ENCODE assay signal across 15 cellular contexts in the genomic region with DNA sequence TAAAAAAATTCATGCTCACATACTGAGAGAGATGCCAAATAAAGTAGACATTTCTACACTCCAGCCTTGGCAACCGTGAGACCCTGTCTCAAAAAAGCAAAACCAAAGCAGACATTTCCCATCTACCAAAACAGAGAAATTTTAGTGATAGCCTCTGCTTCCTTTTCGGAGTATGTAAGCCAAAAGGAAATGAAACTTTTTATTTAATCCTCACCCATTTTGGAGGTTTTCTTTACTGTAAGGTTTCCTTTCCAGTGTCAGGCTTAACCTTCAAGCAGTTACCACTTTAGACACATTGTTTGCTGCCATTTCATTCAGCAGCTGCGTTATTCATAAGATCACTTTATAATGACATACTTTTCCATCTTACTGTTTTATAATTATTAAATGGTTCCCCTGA. TPM values are rescaled to one million over a fixed set of nuclear protein-coding genes. Genes with fewer than 3 reads are reported as not detected.
DNase-seq lines count a peak whose midpoint lies in the region; TF ChIP-seq lines count a peak whose summit lies in the region.
"Had no signal": no experiment of that assay in that cellular context is flagged by ENCODE, and none has a peak within 500 bp of the region (broad histone marks: within the 10 kb centered on the region; RNA-seq: fewer than 3 reads in every experiment).

No MANE protein-coding gene starts in this region.

- DNase-seq in NOMO-1 (lab: John Stamatoyannopoulos, UW; ENCODE audit: unreplicated experiment in 2 of 2) (peak; percentile 52 to 67), NOMO-1 treated with dmso at 0.1 percent for 144 hours (lab: John Stamatoyannopoulos, UW; ENCODE audit: unreplicated experiment) (no peak), HL-60 (ENCODE audit: low read depth in 1 of 2, low spot score in 1 of 2) (no peak), chondrocyte (ENCODE audit: low spot score) (no peak), DMS79 treated with DMSO at 0.1 percent for 48 hours (lab: John Stamatoyannopoulos, UW) (no peak), ecto neural progenitor cell (ENCODE audit: low spot score) (no peak), NCI-H748 treated with DMSO at 0.1 percent for 48 hours (lab: John Stamatoyannopoulos, UW) (no peak)
- DNase-seq: 8988T; central memory CD4-positive, alpha-beta T cell; NCI-H2081; SK-N-SH had no signal

- H3K4me3 Mint-ChIP-seq in chondrocyte (ENCODE audit: unreplicated experiment) (no peak overlapping the region), nephron (no peak overlapping the region)
- H3K4me3 Mint-ChIP-seq: activated T-helper 1 cell treated with anti-CD3 and anti-CD28 coated beads, Interleukin-12 subunit alpha, Interleukin-12 subunit beta, Interleukin-2, Interleukin-4 antibody, amounts not matched to agents 30 ng/mL and 10 ng/mL and 1 ng/mL, durations not matched to agents 14 hours and 24 hours and 36 hours; type B pancreatic cell had no signal

- H3K27me3 Mint-ChIP-seq in chondrocyte (ENCODE audit: low read depth) = no peaks in the 10 kb centered on the region
- H3K27me3 Mint-ChIP-seq in nephron (ENCODE audit: low read depth) = no peaks in the 10 kb centered on the region
- H3K27me3 Mint-ChIP-seq: type B pancreatic cell had no signal

- H3K27me3 ChIP-seq in HL-60 (ENCODE audit: insufficient read depth, poor library complexity, severe bottlenecking) = no peaks in the 10 kb centered on the region

- H3K27ac Mint-ChIP-seq in chondrocyte (ENCODE audit: unreplicated experiment) (peak overlapping the region; percentile 49), nephron (peak overlapping the region; percentile 88 to 95 (median 92))
- H3K27ac Mint-ChIP-seq: activated T-helper 1 cell treated with anti-CD3 and anti-CD28 coated beads, Interleukin-12 subunit alpha, Interleukin-12 subunit beta, Interleukin-2, Interleukin-4 antibody, amounts not matched to agents 30 ng/mL and 10 ng/mL and 1 ng/mL, durations not matched to agents 14 hours and 24 hours and 36 hours had no signal

- H3K27ac ChIP-seq in HL-60 (replicated peaks) = peak overlapping the region; percentile 25

- no peak overlapping the region for H3K4me3 ChIP-seq in HL-60 (replicated peaks; ENCODE audit: insufficient read depth, low read length)
- H3K4me3 ChIP-seq: skin epidermis had no signal

- H3K4me1 Mint-ChIP-seq in chondrocyte (ENCODE audit: low read depth) (peaks cover 70% of the 10 kb centered on the region), nephron (peaks cover 75% of the 10 kb centered on the region)

- H3K9me3 Mint-ChIP-seq in chondrocyte (ENCODE audit: low read depth) = no peaks in the 10 kb centered on the region
- H3K9me3 Mint-ChIP-seq in nephron = no peaks in the 10 kb centered on the region
- H3K9me3 Mint-ChIP-seq: activated T-helper 1 cell treated with anti-CD3 and anti-CD28 coated beads, Interleukin-12 subunit alpha, Interleukin-12 subunit beta, Interleukin-2, Interleukin-4 antibody, amounts not matched to agents 30 ng/mL and 10 ng/mL and 1 ng/mL, durations not matched to agents 14 hours and 24 hours and 36 hours; type B pancreatic cell had no signal

- TF ChIP-seq CTCF in HL-60 (IDR thresholded peaks at IDR 0.05; ENCODE audit: insufficient read depth, low read length) = no peak
- TF ChIP-seq CTCF in chondrocyte (IDR thresholded peaks at IDR 0.05) = no peak
- TF ChIP-seq CTCF in nephron (IDR thresholded peaks at IDR 0.05; ENCODE audit: unreplicated experiment in 3 of 3) = no peak

- H3K36me3 Mint-ChIP-seq in chondrocyte (ENCODE audit: low read depth) = peaks cover 2% of the 10 kb centered on the region
- H3K36me3 Mint-ChIP-seq in nephron (ENCODE audit: low read depth) = peaks cover 27% of the 10 kb centered on the region

RNA-seq across cellular contexts. Expression of a gene that starts 15.9 kb away (rescaled TPM):
- 240 to 269 TPM (median 256 TPM) in 3 replicates for total RNA-seq in chondrocyte

Comparison
In these comparisons a context has a peak if more than half of its experiments do, and no peak if none do; other contexts are left out.
1. DNase-seq: peak in NOMO-1 (2 of 2); none in NOMO-1 treated with dmso at 0.1 percent for 144 hours (single experiment), HL-60 (0 of 2), chondrocyte (single experiment), DMS79 treated with DMSO at 0.1 percent for 48 hours (single experiment), ecto neural progenitor cell (single experiment) and NCI-H748 treated with DMSO at 0.1 percent for 48 hours (single experiment).